23 cellular contexts compared by ENCODE assay signal in genomic region chr2:74564222-74564621, GRCh38. TPM values are rescaled to one million over a fixed set of nuclear protein-coding genes. Genes with fewer than 3 reads are reported as not detected.
DNase-seq lines count a peak whose midpoint lies in the region; ATAC-seq, FAIRE-seq and TF ChIP-seq lines count a peak whose summit lies in the region.
"Had no signal": no experiment of that assay in that cellular context is flagged by ENCODE, and none has a peak within 500 bp of the region (broad histone marks: within the 10 kb centered on the region; RNA-seq: fewer than 3 reads in every experiment).

No MANE protein-coding gene starts in this region.

- peak overlapping the region; percentile 59 for H2AK5ac ChIP-seq in IMR-90 (ENCODE audit: low read depth, low read length)

- H3K4ac ChIP-seq in IMR-90 (ENCODE audit: low read depth, low read length), result peak overlapping the region; percentile 57; the same call in 1 of the 2 replicates

- peak overlapping the region; percentile 16; the same call in 1 of the 2 replicates for H2BK20ac ChIP-seq in IMR-90 (ENCODE audit: low read depth, low read length)

- H3K9me1 ChIP-seq in IMR-90 (ENCODE audit: insufficient read depth, low read length) (peaks cover 31% of the 10 kb centered on the region), keratinocyte (ENCODE audit: control insufficient read depth, extremely low read depth, insufficient read depth, low read length) (no peaks in the 10 kb centered on the region)

- H2BK5ac ChIP-seq in IMR-90 (ENCODE audit: low read depth, low read length, poor library complexity, severe bottlenecking), result peak overlapping the region; percentile 76

- H3K27ac ChIP-seq in IMR-90 (ENCODE audit: insufficient read depth, low read length) (no peak overlapping the region), mammary epithelial cell (ENCODE audit: insufficient read depth, low read depth, low read length) (peak overlapping the region; percentile 47), keratinocyte (ENCODE audit: control insufficient read depth, insufficient read depth, low read length) (peak overlapping the region; percentile 37)
- H3K27ac ChIP-seq: suprapubic skin, uterus had no signal

- H2AK9ac ChIP-seq in IMR-90 (replicated peaks; ENCODE audit: low read depth, low read length, poor library complexity), result no peak overlapping the region

- H3K4me1 ChIP-seq in IMR-90 (ENCODE audit: control insufficient read depth, insufficient read depth, low read length) (peaks cover 17% of the 10 kb centered on the region), mammary epithelial cell (ENCODE audit: insufficient read depth, low read length) (peaks cover 88% of the 10 kb centered on the region), keratinocyte (ENCODE audit: control insufficient read depth, extremely low read depth, insufficient read depth, low read length) (peaks cover 58% of the 10 kb centered on the region)
- H3K4me1 ChIP-seq: uterus had no signal

- peaks cover 51% of the 10 kb centered on the region for H3K27me3 Mint-ChIP-seq in progenitor cell of endocrine pancreas

- in situ Hi-C loops in IMR-90 (cut with MboI; ENCODE audit: low sequenced_read_pairs), result no loop called here
- in situ Hi-C loops in mammary epithelial cell (cut with MboI; ENCODE audit: low sequenced_read_pairs in 2 of 2), result no loop called here

- no peak overlapping the region for H3K4me3 Mint-ChIP-seq in progenitor cell of endocrine pancreas (ENCODE audit: low read depth)
- H3K4me3 Mint-ChIP-seq: activated CD4-positive, alpha-beta memory T cell treated with anti-CD3 and anti-CD28 coated beads for 36 hours; activated naive CD4-positive, alpha-beta T cell treated with anti-CD3 and anti-CD28 coated beads for 36 hours; CD4-positive, alpha-beta T cell; T-helper 2 cell treated with Interferon-gamma antibody and Interleukin-4, amounts not matched to agents 5 μg/mL and 100 μg/mL, for 36 hours; WTC11 had no signal

- no peak overlapping the region; the same call in 1 of the 2 replicates for H4K91ac ChIP-seq in IMR-90 (ENCODE audit: insufficient read depth, low read depth, low read length)

- H2AFZ ChIP-seq in IMR-90 (replicated peaks; ENCODE audit: low read length, poor library complexity) (peak overlapping the region; percentile 68), mammary epithelial cell (ENCODE audit: low read depth, low read length) (no peak overlapping the region), keratinocyte (ENCODE audit: control insufficient read depth, low read length) (peak overlapping the region; percentile 17)

- CTCF ChIA-PET in IMR-90 (lab: Yijun Ruan, JAX), result interaction anchor here (0.5 to 1.0 kb wide), 2 partner anchors 13 to 212 kb away, joined by 3 to 5 read pairs; no protein-coding TSS in a partner anchor
- CTCF ChIA-PET in mammary epithelial cell (lab: Charles Lee; ENCODE audit: low non-redundant PET), result no interaction called here

- TF ChIP-seq POLR2A in IMR-90 (IDR thresholded peaks at IDR 0.05; ENCODE audit: low read depth, low read length), result no peak

- H3K56ac ChIP-seq in IMR-90 (ENCODE audit: extremely low read depth, insufficient read depth, low read length), result no peak overlapping the region

- no peaks in the 10 kb centered on the region for H3K4me1 Mint-ChIP-seq in progenitor cell of endocrine pancreas (ENCODE audit: low read depth)

- FAIRE-seq in keratinocyte (lab: Jason Lieb, UNC), result peak; percentile 86

- no peaks in the 10 kb centered on the region for H3K79me1 ChIP-seq in IMR-90 (ENCODE audit: low read depth in 1 of 2, low read length in 2 of 2)

- H3K79me2 ChIP-seq in mammary epithelial cell (ENCODE audit: insufficient read depth, low read length), result no peaks in the 10 kb centered on the region
- no peaks in the 10 kb centered on the region for H3K79me2 ChIP-seq in keratinocyte (ENCODE audit: control insufficient read depth, insufficient read depth, low read length)

- no peak overlapping the region for H3K4me2 ChIP-seq in IMR-90 (ENCODE audit: low read depth, low read length)
- H3K4me2 ChIP-seq in mammary epithelial cell (ENCODE audit: insufficient read depth, low read depth, low read length), result peak overlapping the region; percentile 25
- H3K4me2 ChIP-seq in keratinocyte (ENCODE audit: control insufficient read depth, extremely low read depth, insufficient read depth, low read depth, low read length), result peak overlapping the region; percentile 31

- no peaks in the 10 kb centered on the region for H3K36me3 Mint-ChIP-seq in progenitor cell of endocrine pancreas (ENCODE audit: insufficient read depth)
- H3K36me3 Mint-ChIP-seq: activated CD4-positive, alpha-beta memory T cell treated with anti-CD3 and anti-CD28 coated beads for 36 hours; WTC11 had no signal

- H4K20me1 ChIP-seq in IMR-90 (ENCODE audit: insufficient read depth, low read length) (no peaks in the 10 kb centered on the region), mammary epithelial cell (ENCODE audit: insufficient read depth, low read length) (no peaks in the 10 kb centered on the region), keratinocyte (ENCODE audit: control insufficient read depth, extremely low read depth, insufficient read depth, low read length) (no peaks in the 10 kb centered on the region)

- H3K36me3 ChIP-seq in IMR-90 (ENCODE audit: control insufficient read depth, insufficient read depth, low read length), result no peaks in the 10 kb centered on the region
- H3K36me3 ChIP-seq in mammary epithelial cell (ENCODE audit: insufficient read depth, low read length), result no peaks in the 10 kb centered on the region
- H3K36me3 ChIP-seq in keratinocyte (ENCODE audit: control insufficient read depth in 2 of 2, extremely low read depth in 1 of 2, insufficient read depth in 2 of 2, low read length in 2 of 2), result no peaks in the 10 kb centered on the region
- H3K36me3 ChIP-seq: suprapubic skin, uterus had no signal

- H2BK120ac ChIP-seq in IMR-90 (ENCODE audit: low read depth, low read length), result peak overlapping the region; percentile 65

- H3K27me3 ChIP-seq in IMR-90 (ENCODE audit: control insufficient read depth, insufficient read depth, low read length) (no peaks in the 10 kb centered on the region), mammary epithelial cell (ENCODE audit: insufficient read depth, low read length) (no peaks in the 10 kb centered on the region), keratinocyte (ENCODE audit: control insufficient read depth, extremely low read depth, insufficient read depth, low read length) (no peaks in the 10 kb centered on the region)
- H3K27me3 ChIP-seq: suprapubic skin, uterus had no signal

- DNase-seq in AG10803 (ENCODE audit: low read depth) (peak; percentile 38), IMR-90 (peak; percentile 61), mammary epithelial cell (peak; percentile 94), keratinocyte (ENCODE audit: low read depth, low spot score) (peak; percentile 89), progenitor cell of endocrine pancreas (ENCODE audit: low spot score, unreplicated experiment) (no peak), mucosa of gallbladder (ENCODE audit: low spot score) (no peak), GM20000 (ENCODE audit: low spot score) (no peak)
- DNase-seq: activated CD4-positive, alpha-beta memory T cell treated with anti-CD3 and anti-CD28 coated beads for 36 hours; activated naive CD4-positive, alpha-beta T cell treated with anti-CD3 and anti-CD28 coated beads for 36 hours; aorta; CD4-positive, alpha-beta T cell; dermis blood vessel endothelial cell; DMS79; glutamatergic neuron; NCI-H524; SHP77; uterus had no signal

- no CpG with 5 or more reads among the region's 5 CpGs for WGBS in IMR-90 (ENCODE audit: extremely low coverage in 2 of 2, insufficient read length in 1 of 2), 2 experiments
- 39% methylated on average over 5 of the region's 5 CpGs for WGBS in mammary epithelial cell (ENCODE audit: low coverage, missing lambda C conversion rate)

- H3K14ac ChIP-seq in IMR-90 (replicated peaks; ENCODE audit: low read depth, low read length), result peak overlapping the region; percentile 22

- intact Hi-C loops in IMR-90 (cut with micrococcal nuclease), result no loop called here
- intact Hi-C loops in mammary epithelial cell (cut with micrococcal nuclease), result no loop called here

- ATAC-seq in IMR-90 (ENCODE audit: low read depth) (no peak), HG02763 (IDR thresholded peaks at IDR 0.05; ENCODE audit: unreplicated experiment) (no peak)
- ATAC-seq: WTC11 had no signal

- no peak for TF ChIP-seq CTCF in AG10803 (conservative IDR thresholded peaks at IDR 0.05; ENCODE audit: low read length)
- no peak for TF ChIP-seq CTCF in IMR-90 (conservative IDR thresholded peaks at IDR 0.05; ENCODE audit: low read depth, low read length)
- TF ChIP-seq CTCF in mammary epithelial cell (conservative IDR thresholded peaks at IDR 0.05 in 1 of 2, IDR thresholded peaks at IDR 0.05 in 1 of 2; ENCODE audit: extremely low read depth in 1 of 2, insufficient read depth in 1 of 2, low read depth in 1 of 2, low read length in 2 of 2), result no peak
- TF ChIP-seq CTCF in keratinocyte (optimal IDR thresholded peaks at IDR 0.05 in 1 of 3, IDR thresholded peaks at IDR 0.05 in 1 of 3, conservative IDR thresholded peaks at IDR 0.05 in 1 of 3; ENCODE audit: extremely low read depth in 1 of 3, insufficient read depth in 2 of 3, low read length in 3 of 3), result no peak
- no peak for TF ChIP-seq CTCF in progenitor cell of endocrine pancreas (IDR thresholded peaks at IDR 0.05; ENCODE audit: unreplicated experiment)
- no peak for TF ChIP-seq CTCF in GM20000 (IDR thresholded peaks at IDR 0.05; ENCODE audit: extremely low read depth, missing control alignments)

- H3K9me3 Mint-ChIP-seq in progenitor cell of endocrine pancreas (ENCODE audit: low read depth), result no peaks in the 10 kb centered on the region
- H3K9me3 Mint-ChIP-seq: activated CD4-positive, alpha-beta memory T cell treated with anti-CD3 and anti-CD28 coated beads for 36 hours; activated naive CD4-positive, alpha-beta T cell treated with anti-CD3 and anti-CD28 coated beads for 36 hours; CD4-positive, alpha-beta T cell; T-helper 2 cell treated with Interferon-gamma antibody and Interleukin-4, amounts not matched to agents 5 μg/mL and 100 μg/mL, for 36 hours; WTC11 had no signal

- no peak overlapping the region for H3K27ac Mint-ChIP-seq in progenitor cell of endocrine pancreas
- H3K27ac Mint-ChIP-seq: activated CD4-positive, alpha-beta memory T cell treated with anti-CD3 and anti-CD28 coated beads for 36 hours; activated naive CD4-positive, alpha-beta T cell treated with anti-CD3 and anti-CD28 coated beads for 36 hours; CD4-positive, alpha-beta T cell; T-helper 2 cell treated with Interferon-gamma antibody and Interleukin-4, amounts not matched to agents 5 μg/mL and 100 μg/mL, for 36 hours; WTC11 had no signal

- peak overlapping the region in 1 of 2 experiments; percentile 71; a peak in 2 of 4 replicates for H4K8ac ChIP-seq in IMR-90 (ENCODE audit: low read depth in 2 of 2, low read length in 2 of 2)

- no peak overlapping the region for H4K5ac ChIP-seq in IMR-90 (ENCODE audit: low read depth, low read length)

- BruUV-seq in IMR-90 (replicated peaks; lab: Mats Ljungman, UMichigan) (no TSS peak), mammary epithelial cell (replicated peaks; lab: Mats Ljungman, UMichigan) (no TSS peak)

- no peak for TF ChIP-seq RAD21 in IMR-90 (IDR thresholded peaks at IDR 0.05; ENCODE audit: low read length)

- H3K9ac ChIP-seq in IMR-90 (ENCODE audit: low read depth, low read length) (no peak overlapping the region), mammary epithelial cell (ENCODE audit: insufficient read depth, low read length) (no peak overlapping the region), keratinocyte (ENCODE audit: control insufficient read depth, extremely low read depth, insufficient read depth, low read length) (no peak overlapping the region)

- H3K4me3 ChIP-seq in AG10803 (ENCODE audit: low read length) (no peak overlapping the region), IMR-90 (ENCODE audit: insufficient read depth, low read depth, low read length) (no peak overlapping the region), mammary epithelial cell (replicated peaks in 1 of 3; ENCODE audit: insufficient read depth in 1 of 3, low read depth in 2 of 3, low read length in 3 of 3) (no peak overlapping the region), keratinocyte (ENCODE audit: control insufficient read depth in 2 of 3, extremely low read depth in 1 of 3, insufficient read depth in 2 of 3, low read depth in 1 of 3, low read length in 3 of 3) (no peak overlapping the region)
- H3K4me3 ChIP-seq: suprapubic skin, uterus had no signal

- no peak overlapping the region; the same call in 1 of the 2 replicates for H3K18ac ChIP-seq in IMR-90 (ENCODE audit: low read depth, low read length)

- 0 out of 3 replicates have a peak overlapping the region, but pooled peaks have one; percentile 71 for H2BK15ac ChIP-seq in IMR-90 (ENCODE audit: low read depth, low read length)

- POLR2A ChIA-PET in IMR-90 (lab: Charles Lee; ENCODE audit: unreplicated experiment), result no interaction called here

- dilution Hi-C loops in IMR-90 (cut with HindIII; ENCODE audit: low sequenced_read_pairs, unreplicated experiment) (no loop called here), mammary epithelial cell (cut with HindIII; ENCODE audit: low sequenced_read_pairs) (no loop called here), keratinocyte (cut with MboI; ENCODE audit: extremely low pct_ligation_motif_present, low sequenced_read_pairs) (no loop called here)

- peak overlapping the region; percentile 45; the same call in 1 of the 2 replicates for H3K23ac ChIP-seq in IMR-90 (ENCODE audit: low read depth, low read length)

- H3K9me3 ChIP-seq in IMR-90 (ENCODE audit: control insufficient read depth, insufficient read depth, low read length), result no peaks in the 10 kb centered on the region
- H3K9me3 ChIP-seq in mammary epithelial cell (replicated peaks; ENCODE audit: insufficient read depth, low read length), result no peaks in the 10 kb centered on the region
- no peaks in the 10 kb centered on the region for H3K9me3 ChIP-seq in keratinocyte (ENCODE audit: control insufficient read depth, low read depth, low read length)
- H3K9me3 ChIP-seq: suprapubic skin, uterus had no signal

RNA-seq across cellular contexts. Expression of gene DOK1, which starts 9.7 kb away (rescaled TPM):
- total RNA-seq in IMR-90 (2012; rRNA removed) (12.2 and 15.4 TPM in 2 replicates), mammary epithelial cell (1 to 10 TPM; 3.1 to 6.5 TPM), progenitor cell of endocrine pancreas (18.5 and 20.9 TPM in 2 replicates), mucosa of gallbladder (31.9 TPM)
- polyA plus RNA-seq in IMR-90 (2012; rRNA removed) (17.5 and 17.6 TPM in 2 replicates), mammary epithelial cell (4.9 TPM), keratinocyte (0.97 to 2.0 TPM (median 0.99 TPM) in 3 replicates)
- polyA plus RNA-seq in IMR-90 (2012; cell fraction: cytosol; rRNA removed), result 22.6 and 23.7 TPM in 2 replicates
- 13.0 and 33.0 TPM in 2 replicates for polyA plus RNA-seq in IMR-90 (2012; cell fraction: nucleus; rRNA removed; ENCODE audit: low replicate concordance)
- polyA minus RNA-seq in mammary epithelial cell (not detected), keratinocyte (0.58 to 4.0 TPM (median 0.63 TPM) in 3 replicates)
- not detected for polyA plus RNA-seq in keratinocyte (2011; ENCODE audit: low read depth)
- 0.69 and 1.5 TPM in 2 replicates for polyA plus RNA-seq in keratinocyte (2011; cell fraction: cytosol; rRNA removed)
- polyA plus RNA-seq in keratinocyte (2011; cell fraction: nucleus; rRNA removed), result 1.3 and 2.4 TPM in 2 replicates
- 0.31 and 2.7 TPM in 2 replicates for polyA plus RNA-seq in keratinocyte (2012; ENCODE audit: low replicate concordance)
- 4.2 TPM for polyA minus RNA-seq in keratinocyte (2011; cell fraction: cytosol; rRNA and poly(A)+ RNA removed)
- polyA minus RNA-seq in keratinocyte (2011; cell fraction: nucleus; rRNA and poly(A)+ RNA removed), result 1.3 and 1.5 TPM in 2 replicates

RNA-seq across cellular contexts. Expression of gene LOXL3, which starts 10.5 kb away (rescaled TPM):
- total RNA-seq in IMR-90 (2012; rRNA removed) (14.2 and 17.9 TPM in 2 replicates), mammary epithelial cell (under 1 TPM; 0.83 to 0.87 TPM), progenitor cell of endocrine pancreas (23.4 and 24.2 TPM in 2 replicates), mucosa of gallbladder (15.9 TPM)
- polyA plus RNA-seq in IMR-90 (2012; rRNA removed) (21.8 and 23.4 TPM in 2 replicates), mammary epithelial cell (2.2 TPM), keratinocyte (0.21 to 0.57 TPM (median 0.26 TPM) in 3 replicates)
- polyA plus RNA-seq in IMR-90 (2012; cell fraction: cytosol; rRNA removed), result 11.7 and 22.0 TPM in 2 replicates
- 63.1 and 92.0 TPM in 2 replicates for polyA plus RNA-seq in IMR-90 (2012; cell fraction: nucleus; rRNA removed; ENCODE audit: low replicate concordance)
- polyA minus RNA-seq in mammary epithelial cell (0.21 TPM), keratinocyte (0.20 to 1.2 TPM (median 0.22 TPM) in 3 replicates)
- polyA plus RNA-seq in keratinocyte (2011; ENCODE audit: low read depth), result not detected
- 0.08 and 0.16 TPM in 2 replicates for polyA plus RNA-seq in keratinocyte (2011; cell fraction: cytosol; rRNA removed)
- polyA plus RNA-seq in keratinocyte (2011; cell fraction: nucleus; rRNA removed), result 0.19 and 0.24 TPM in 2 replicates
- 0.21 and 0.48 TPM in 2 replicates for polyA plus RNA-seq in keratinocyte (2012; ENCODE audit: low replicate concordance)
- polyA minus RNA-seq in keratinocyte (2011; cell fraction: cytosol; rRNA and poly(A)+ RNA removed), result not detected
- polyA minus RNA-seq in keratinocyte (2011; cell fraction: nucleus; rRNA and poly(A)+ RNA removed), result not detected in 2 replicates

RNA-seq across cellular contexts. Expression of gene HTRA2, which starts 34.5 kb away (rescaled TPM):
- total RNA-seq in IMR-90 (2012; rRNA removed) (28.1 and 34.2 TPM in 2 replicates), mammary epithelial cell (10 to 100 TPM; 29.2 to 30.8 TPM), progenitor cell of endocrine pancreas (35.9 and 41.9 TPM in 2 replicates), mucosa of gallbladder (31.0 TPM)
- polyA plus RNA-seq in IMR-90 (2012; rRNA removed) (23.6 and 25.9 TPM in 2 replicates), mammary epithelial cell (50.0 TPM), keratinocyte (25.5 to 30.8 TPM (median 27.8 TPM) in 3 replicates)
- 20.8 and 34.6 TPM in 2 replicates for polyA plus RNA-seq in IMR-90 (2012; cell fraction: cytosol; rRNA removed)
- polyA plus RNA-seq in IMR-90 (2012; cell fraction: nucleus; rRNA removed; ENCODE audit: low replicate concordance), result 34.6 and 46.8 TPM in 2 replicates
- polyA minus RNA-seq in mammary epithelial cell (68.7 TPM), keratinocyte (25.3 to 46.8 TPM (median 32.1 TPM) in 3 replicates)
- 9.8 TPM for polyA plus RNA-seq in keratinocyte (2011; ENCODE audit: low read depth)
- 22.1 and 24.5 TPM in 2 replicates for polyA plus RNA-seq in keratinocyte (2011; cell fraction: cytosol; rRNA removed)
- 41.7 and 47.6 TPM in 2 replicates for polyA plus RNA-seq in keratinocyte (2011; cell fraction: nucleus; rRNA removed)
- 24.8 and 27.4 TPM in 2 replicates for polyA plus RNA-seq in keratinocyte (2012; ENCODE audit: low replicate concordance)
- polyA minus RNA-seq in keratinocyte (2011; cell fraction: cytosol; rRNA and poly(A)+ RNA removed), result 17.6 TPM
- 16.9 and 17.5 TPM in 2 replicates for polyA minus RNA-seq in keratinocyte (2011; cell fraction: nucleus; rRNA and poly(A)+ RNA removed)

RNA-seq across cellular contexts. Expression of gene AUP1, which starts 34.7 kb away (rescaled TPM):
- total RNA-seq in IMR-90 (2012; rRNA removed) (45.8 and 47.5 TPM in 2 replicates), mammary epithelial cell (100 to 1,000 TPM in 1 of 2 donors, 10 to 100 TPM in 1; 67.5 to 111 TPM), progenitor cell of endocrine pancreas (110 and 115 TPM in 2 replicates), mucosa of gallbladder (146 TPM)
- polyA plus RNA-seq in IMR-90 (2012; rRNA removed) (100.0 and 104 TPM in 2 replicates), mammary epithelial cell (145 TPM), keratinocyte (94.9 to 141 TPM (median 114 TPM) in 3 replicates)
- 117 and 126 TPM in 2 replicates for polyA plus RNA-seq in IMR-90 (2012; cell fraction: cytosol; rRNA removed)
- 518 and 729 TPM in 2 replicates for polyA plus RNA-seq in IMR-90 (2012; cell fraction: nucleus; rRNA removed; ENCODE audit: low replicate concordance)
- polyA minus RNA-seq in mammary epithelial cell (95.5 TPM), keratinocyte (95.5 to 104 TPM (median 98.0 TPM) in 3 replicates)
- 67.0 TPM for polyA plus RNA-seq in keratinocyte (2011; ENCODE audit: low read depth)
- 80.9 and 85.3 TPM in 2 replicates for polyA plus RNA-seq in keratinocyte (2011; cell fraction: cytosol; rRNA removed)
- 290 and 315 TPM in 2 replicates for polyA plus RNA-seq in keratinocyte (2011; cell fraction: nucleus; rRNA removed)
- polyA plus RNA-seq in keratinocyte (2012; ENCODE audit: low replicate concordance), result 91.4 and 132 TPM in 2 replicates
- polyA minus RNA-seq in keratinocyte (2011; cell fraction: cytosol; rRNA and poly(A)+ RNA removed), result 87.1 TPM
- polyA minus RNA-seq in keratinocyte (2011; cell fraction: nucleus; rRNA and poly(A)+ RNA removed), result 54.7 and 60.1 TPM in 2 replicates

RNA-seq across cellular contexts. Expression of gene DQX1, which starts 38.2 kb away (rescaled TPM):
- total RNA-seq in IMR-90 (2012; rRNA removed), result not detected in 2 replicates
- 0.07 and 0.14 TPM in 2 replicates for polyA plus RNA-seq in IMR-90 (2012; rRNA removed)
- 0.08 and 0.09 TPM in 2 replicates for polyA plus RNA-seq in IMR-90 (2012; cell fraction: cytosol; rRNA removed)
- 0.72 TPM in 2 replicates for polyA plus RNA-seq in IMR-90 (2012; cell fraction: nucleus; rRNA removed; ENCODE audit: low replicate concordance)
- 1 to 10 TPM in 1 of 2 donors, under 1 TPM in 1; 0.83 to 5.2 TPM for total RNA-seq in mammary epithelial cell
- polyA plus RNA-seq in mammary epithelial cell, result 3.4 TPM
- polyA minus RNA-seq in mammary epithelial cell, result not detected
- polyA plus RNA-seq in keratinocyte, result 5.7 to 10.2 TPM (median 5.9 TPM) in 3 replicates
- 3.4 TPM for polyA plus RNA-seq in keratinocyte (2011; ENCODE audit: low read depth)
- 2.8 and 3.4 TPM in 2 replicates for polyA plus RNA-seq in keratinocyte (2011; cell fraction: cytosol; rRNA removed)
- polyA plus RNA-seq in keratinocyte (2011; cell fraction: nucleus; rRNA removed), result 28.6 and 31.7 TPM in 2 replicates
- polyA plus RNA-seq in keratinocyte (2012; ENCODE audit: low replicate concordance), result 2.9 and 5.9 TPM in 2 replicates
- polyA minus RNA-seq in keratinocyte, result 0.98 to 6.3 TPM (median 4.8 TPM) in 3 replicates
- 2.9 TPM for polyA minus RNA-seq in keratinocyte (2011; cell fraction: cytosol; rRNA and poly(A)+ RNA removed)
- 3.2 and 5.7 TPM in 2 replicates for polyA minus RNA-seq in keratinocyte (2011; cell fraction: nucleus; rRNA and poly(A)+ RNA removed)
- 1.5 and 1.7 TPM in 2 replicates for total RNA-seq in progenitor cell of endocrine pancreas
- total RNA-seq in mucosa of gallbladder, result 0.43 TPM
- total RNA-seq: dermis blood vessel endothelial cell, epithelial cell of proximal tubule, LHCN-M2, uterus had no signal

Comparison
In these comparisons a context has a peak if more than half of its experiments do, and no peak if none do; other contexts are left out.
1. DNase-seq: peak in AG10803 (single experiment), IMR-90 (single experiment), mammary epithelial cell (single experiment) and keratinocyte (single experiment); none in progenitor cell of endocrine pancreas (single experiment), mucosa of gallbladder (single experiment) and GM20000 (single experiment).